1 cellular context compared by ENCODE assay signal in the genomic region with DNA sequence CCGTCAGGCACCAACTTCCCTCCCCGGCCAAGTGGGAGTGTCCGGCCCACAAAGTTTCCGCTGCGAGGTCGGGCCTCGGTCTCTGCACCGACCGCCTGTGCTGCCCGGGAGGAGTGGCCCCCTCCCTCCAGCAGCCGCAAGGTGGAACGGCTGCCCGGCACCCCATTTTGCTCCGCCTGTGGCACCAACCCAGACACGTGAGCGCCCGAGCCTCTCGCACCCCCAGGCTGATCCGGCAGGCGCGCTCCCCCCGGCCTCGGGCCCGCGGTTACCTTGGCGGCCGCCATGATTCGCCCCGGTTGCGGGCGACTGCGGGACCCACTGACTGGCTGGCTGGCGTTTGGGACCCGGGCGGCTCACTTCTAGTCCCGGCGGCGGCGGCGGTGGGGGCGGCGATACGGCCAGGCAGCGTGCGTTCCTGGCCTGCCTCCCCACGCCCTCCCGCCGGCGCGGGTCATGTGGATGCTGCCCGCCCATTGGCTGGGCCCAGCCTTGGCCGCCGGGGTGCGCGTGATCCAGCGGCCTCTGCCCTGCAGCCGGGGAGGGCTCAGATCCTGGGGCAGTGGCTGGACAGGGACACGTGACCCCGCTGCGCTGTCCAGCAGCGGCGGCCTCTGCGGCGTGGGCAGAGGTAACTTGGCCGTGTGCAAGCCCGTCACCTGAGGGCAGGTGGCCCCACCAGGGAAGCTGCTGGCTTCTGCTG.
A peak's percentile ranks its signal among the peaks of the same experiment; 100 is the strongest.
TF ChIP-seq lines count a peak whose summit lies in the region.

A gene with protein sequence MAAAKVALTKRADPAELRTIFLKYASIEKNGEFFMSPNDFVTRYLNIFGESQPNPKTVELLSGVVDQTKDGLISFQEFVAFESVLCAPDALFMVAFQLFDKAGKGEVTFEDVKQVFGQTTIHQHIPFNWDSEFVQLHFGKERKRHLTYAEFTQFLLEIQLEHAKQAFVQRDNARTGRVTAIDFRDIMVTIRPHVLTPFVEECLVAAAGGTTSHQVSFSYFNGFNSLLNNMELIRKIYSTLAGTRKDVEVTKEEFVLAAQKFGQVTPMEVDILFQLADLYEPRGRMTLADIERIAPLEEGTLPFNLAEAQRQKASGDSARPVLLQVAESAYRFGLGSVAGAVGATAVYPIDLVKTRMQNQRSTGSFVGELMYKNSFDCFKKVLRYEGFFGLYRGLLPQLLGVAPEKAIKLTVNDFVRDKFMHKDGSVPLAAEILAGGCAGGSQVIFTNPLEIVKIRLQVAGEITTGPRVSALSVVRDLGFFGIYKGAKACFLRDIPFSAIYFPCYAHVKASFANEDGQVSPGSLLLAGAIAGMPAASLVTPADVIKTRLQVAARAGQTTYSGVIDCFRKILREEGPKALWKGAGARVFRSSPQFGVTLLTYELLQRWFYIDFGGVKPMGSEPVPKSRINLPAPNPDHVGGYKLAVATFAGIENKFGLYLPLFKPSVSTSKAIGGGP (minus strand): TSS at position 429 of the 703 bp plus-strand sequence. CDS start 142 bp downstream, at position 287.

TF ChIP-seq in WTC11, 78 proteins besides CTCF, POLR2A, EP300 and RAD21 (continued from another document and continues in another):
- TF ChIP-seq, protein P1, sequence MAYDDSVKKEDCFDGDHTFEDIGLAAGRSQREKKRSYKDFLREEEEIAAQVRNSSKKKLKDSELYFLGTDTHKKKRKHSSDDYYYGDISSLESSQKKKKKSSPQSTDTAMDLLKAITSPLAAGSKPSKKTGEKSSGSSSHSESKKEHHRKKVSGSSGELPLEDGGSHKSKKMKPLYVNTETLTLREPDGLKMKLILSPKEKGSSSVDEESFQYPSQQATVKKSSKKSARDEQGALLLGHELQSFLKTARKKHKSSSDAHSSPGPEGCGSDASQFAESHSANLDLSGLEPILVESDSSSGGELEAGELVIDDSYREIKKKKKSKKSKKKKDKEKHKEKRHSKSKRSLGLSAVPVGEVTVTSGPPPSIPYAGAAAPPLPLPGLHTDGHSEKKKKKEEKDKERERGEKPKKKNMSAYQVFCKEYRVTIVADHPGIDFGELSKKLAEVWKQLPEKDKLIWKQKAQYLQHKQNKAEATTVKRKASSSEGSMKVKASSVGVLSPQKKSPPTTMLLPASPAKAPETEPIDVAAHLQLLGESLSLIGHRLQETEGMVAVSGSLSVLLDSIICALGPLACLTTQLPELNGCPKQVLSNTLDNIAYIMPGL (CRISPR knock-in tag; IDR thresholded peaks at IDR 0.05): peak; percentile 89
- TF ChIP-seq, protein P2, sequence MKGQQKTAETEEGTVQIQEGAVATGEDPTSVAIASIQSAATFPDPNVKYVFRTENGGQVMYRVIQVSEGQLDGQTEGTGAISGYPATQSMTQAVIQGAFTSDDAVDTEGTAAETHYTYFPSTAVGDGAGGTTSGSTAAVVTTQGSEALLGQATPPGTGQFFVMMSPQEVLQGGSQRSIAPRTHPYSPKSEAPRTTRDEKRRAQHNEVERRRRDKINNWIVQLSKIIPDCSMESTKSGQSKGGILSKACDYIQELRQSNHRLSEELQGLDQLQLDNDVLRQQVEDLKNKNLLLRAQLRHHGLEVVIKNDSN (CRISPR knock-in tag; IDR thresholded peaks at IDR 0.05): peak; percentile 99
- TF ChIP-seq SMAD3 (CRISPR knock-in tag; IDR thresholded peaks at IDR 0.05; ENCODE audit: borderline replicate concordance) (no peak), GABPB1 (CRISPR knock-in tag; IDR thresholded peaks at IDR 0.05) (peak; percentile 85), ESRRA (CRISPR knock-in tag; IDR thresholded peaks at IDR 0.05; ENCODE audit: borderline replicate concordance) (0 out of 2 replicates have a peak, but pooled peaks have one; percentile 83), MYBL2 (CRISPR knock-in tag; IDR thresholded peaks at IDR 0.05) (peak; percentile 88), TEAD1 (CRISPR knock-in tag; IDR thresholded peaks at IDR 0.05) (peak; percentile 92), GTF2I (CRISPR knock-in tag; conservative IDR thresholded peaks at IDR 0.05) (no peak), PRRX2 (CRISPR knock-in tag; IDR thresholded peaks at IDR 0.05) (no peak), CBFB (CRISPR knock-in tag; IDR thresholded peaks at IDR 0.05; ENCODE audit: low read depth) (no peak), NR1H2 (CRISPR knock-in tag; IDR thresholded peaks at IDR 0.05) (no peak), EMX1 (CRISPR knock-in tag; IDR thresholded peaks at IDR 0.05) (no peak), NR2C2 (CRISPR knock-in tag; IDR thresholded peaks at IDR 0.05) (peak; percentile 66; the same call in 1 of the 2 replicates), JUN (CRISPR knock-in tag; IDR thresholded peaks at IDR 0.05) (no peak; the same call in 1 of the 2 replicates), FOXJ3 (CRISPR knock-in tag; IDR thresholded peaks at IDR 0.05; ENCODE audit: borderline replicate concordance) (no peak), ZNF671 (CRISPR knock-in tag; IDR thresholded peaks at IDR 0.05) (no peak), NR3C1 (CRISPR knock-in tag; conservative IDR thresholded peaks at IDR 0.05; ENCODE audit: low read depth) (no peak)
- TF ChIP-seq, protein P3, sequence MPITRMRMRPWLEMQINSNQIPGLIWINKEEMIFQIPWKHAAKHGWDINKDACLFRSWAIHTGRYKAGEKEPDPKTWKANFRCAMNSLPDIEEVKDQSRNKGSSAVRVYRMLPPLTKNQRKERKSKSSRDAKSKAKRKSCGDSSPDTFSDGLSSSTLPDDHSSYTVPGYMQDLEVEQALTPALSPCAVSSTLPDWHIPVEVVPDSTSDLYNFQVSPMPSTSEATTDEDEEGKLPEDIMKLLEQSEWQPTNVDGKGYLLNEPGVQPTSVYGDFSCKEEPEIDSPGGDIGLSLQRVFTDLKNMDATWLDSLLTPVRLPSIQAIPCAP (CRISPR knock-in tag; IDR thresholded peaks at IDR 0.05): peak; percentile 41; the same call in 1 of the 2 replicates
- TF ChIP-seq, protein P4, sequence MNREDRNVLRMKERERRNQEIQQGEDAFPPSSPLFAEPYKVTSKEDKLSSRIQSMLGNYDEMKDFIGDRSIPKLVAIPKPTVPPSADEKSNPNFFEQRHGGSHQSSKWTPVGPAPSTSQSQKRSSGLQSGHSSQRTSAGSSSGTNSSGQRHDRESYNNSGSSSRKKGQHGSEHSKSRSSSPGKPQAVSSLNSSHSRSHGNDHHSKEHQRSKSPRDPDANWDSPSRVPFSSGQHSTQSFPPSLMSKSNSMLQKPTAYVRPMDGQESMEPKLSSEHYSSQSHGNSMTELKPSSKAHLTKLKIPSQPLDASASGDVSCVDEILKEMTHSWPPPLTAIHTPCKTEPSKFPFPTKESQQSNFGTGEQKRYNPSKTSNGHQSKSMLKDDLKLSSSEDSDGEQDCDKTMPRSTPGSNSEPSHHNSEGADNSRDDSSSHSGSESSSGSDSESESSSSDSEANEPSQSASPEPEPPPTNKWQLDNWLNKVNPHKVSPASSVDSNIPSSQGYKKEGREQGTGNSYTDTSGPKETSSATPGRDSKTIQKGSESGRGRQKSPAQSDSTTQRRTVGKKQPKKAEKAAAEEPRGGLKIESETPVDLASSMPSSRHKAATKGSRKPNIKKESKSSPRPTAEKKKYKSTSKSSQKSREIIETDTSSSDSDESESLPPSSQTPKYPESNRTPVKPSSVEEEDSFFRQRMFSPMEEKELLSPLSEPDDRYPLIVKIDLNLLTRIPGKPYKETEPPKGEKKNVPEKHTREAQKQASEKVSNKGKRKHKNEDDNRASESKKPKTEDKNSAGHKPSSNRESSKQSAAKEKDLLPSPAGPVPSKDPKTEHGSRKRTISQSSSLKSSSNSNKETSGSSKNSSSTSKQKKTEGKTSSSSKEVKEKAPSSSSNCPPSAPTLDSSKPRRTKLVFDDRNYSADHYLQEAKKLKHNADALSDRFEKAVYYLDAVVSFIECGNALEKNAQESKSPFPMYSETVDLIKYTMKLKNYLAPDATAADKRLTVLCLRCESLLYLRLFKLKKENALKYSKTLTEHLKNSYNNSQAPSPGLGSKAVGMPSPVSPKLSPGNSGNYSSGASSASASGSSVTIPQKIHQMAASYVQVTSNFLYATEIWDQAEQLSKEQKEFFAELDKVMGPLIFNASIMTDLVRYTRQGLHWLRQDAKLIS (CRISPR knock-in tag; IDR thresholded peaks at IDR 0.05; ENCODE audit: borderline replicate concordance): 0 out of 2 replicates have a peak, but pooled peaks have one; percentile 39
- TF ChIP-seq, protein P5, sequence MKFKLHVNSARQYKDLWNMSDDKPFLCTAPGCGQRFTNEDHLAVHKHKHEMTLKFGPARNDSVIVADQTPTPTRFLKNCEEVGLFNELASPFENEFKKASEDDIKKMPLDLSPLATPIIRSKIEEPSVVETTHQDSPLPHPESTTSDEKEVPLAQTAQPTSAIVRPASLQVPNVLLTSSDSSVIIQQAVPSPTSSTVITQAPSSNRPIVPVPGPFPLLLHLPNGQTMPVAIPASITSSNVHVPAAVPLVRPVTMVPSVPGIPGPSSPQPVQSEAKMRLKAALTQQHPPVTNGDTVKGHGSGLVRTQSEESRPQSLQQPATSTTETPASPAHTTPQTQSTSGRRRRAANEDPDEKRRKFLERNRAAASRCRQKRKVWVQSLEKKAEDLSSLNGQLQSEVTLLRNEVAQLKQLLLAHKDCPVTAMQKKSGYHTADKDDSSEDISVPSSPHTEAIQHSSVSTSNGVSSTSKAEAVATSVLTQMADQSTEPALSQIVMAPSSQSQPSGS (CRISPR knock-in tag; IDR thresholded peaks at IDR 0.05; ENCODE audit: borderline replicate concordance, low read depth): no peak
- TF ChIP-seq, protein P6, sequence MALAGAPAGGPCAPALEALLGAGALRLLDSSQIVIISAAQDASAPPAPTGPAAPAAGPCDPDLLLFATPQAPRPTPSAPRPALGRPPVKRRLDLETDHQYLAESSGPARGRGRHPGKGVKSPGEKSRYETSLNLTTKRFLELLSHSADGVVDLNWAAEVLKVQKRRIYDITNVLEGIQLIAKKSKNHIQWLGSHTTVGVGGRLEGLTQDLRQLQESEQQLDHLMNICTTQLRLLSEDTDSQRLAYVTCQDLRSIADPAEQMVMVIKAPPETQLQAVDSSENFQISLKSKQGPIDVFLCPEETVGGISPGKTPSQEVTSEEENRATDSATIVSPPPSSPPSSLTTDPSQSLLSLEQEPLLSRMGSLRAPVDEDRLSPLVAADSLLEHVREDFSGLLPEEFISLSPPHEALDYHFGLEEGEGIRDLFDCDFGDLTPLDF (CRISPR knock-in tag; IDR thresholded peaks at IDR 0.05): peak; percentile 90
- TF ChIP-seq, protein P7, sequence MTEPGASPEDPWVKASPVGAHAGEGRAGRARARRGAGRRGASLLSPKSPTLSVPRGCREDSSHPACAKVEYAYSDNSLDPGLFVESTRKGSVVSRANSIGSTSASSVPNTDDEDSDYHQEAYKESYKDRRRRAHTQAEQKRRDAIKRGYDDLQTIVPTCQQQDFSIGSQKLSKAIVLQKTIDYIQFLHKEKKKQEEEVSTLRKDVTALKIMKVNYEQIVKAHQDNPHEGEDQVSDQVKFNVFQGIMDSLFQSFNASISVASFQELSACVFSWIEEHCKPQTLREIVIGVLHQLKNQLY (CRISPR knock-in tag; IDR thresholded peaks at IDR 0.05): 0 out of 2 replicates have a peak, but pooled peaks have one; percentile 80
- TF ChIP-seq, protein P8, sequence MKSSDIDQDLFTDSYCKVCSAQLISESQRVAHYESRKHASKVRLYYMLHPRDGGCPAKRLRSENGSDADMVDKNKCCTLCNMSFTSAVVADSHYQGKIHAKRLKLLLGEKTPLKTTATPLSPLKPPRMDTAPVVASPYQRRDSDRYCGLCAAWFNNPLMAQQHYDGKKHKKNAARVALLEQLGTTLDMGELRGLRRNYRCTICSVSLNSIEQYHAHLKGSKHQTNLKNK (CRISPR knock-in tag; IDR thresholded peaks at IDR 0.05): no peak
- TF ChIP-seq, protein P9, sequence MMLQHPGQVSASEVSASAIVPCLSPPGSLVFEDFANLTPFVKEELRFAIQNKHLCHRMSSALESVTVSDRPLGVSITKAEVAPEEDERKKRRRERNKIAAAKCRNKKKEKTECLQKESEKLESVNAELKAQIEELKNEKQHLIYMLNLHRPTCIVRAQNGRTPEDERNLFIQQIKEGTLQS (CRISPR knock-in tag; conservative IDR thresholded peaks at IDR 0.05): no peak
- TF ChIP-seq, protein P10, sequence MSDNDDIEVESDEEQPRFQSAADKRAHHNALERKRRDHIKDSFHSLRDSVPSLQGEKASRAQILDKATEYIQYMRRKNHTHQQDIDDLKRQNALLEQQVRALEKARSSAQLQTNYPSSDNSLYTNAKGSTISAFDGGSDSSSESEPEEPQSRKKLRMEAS (CRISPR knock-in tag; IDR thresholded peaks at IDR 0.05): peak; percentile 97
- TF ChIP-seq, protein P11, sequence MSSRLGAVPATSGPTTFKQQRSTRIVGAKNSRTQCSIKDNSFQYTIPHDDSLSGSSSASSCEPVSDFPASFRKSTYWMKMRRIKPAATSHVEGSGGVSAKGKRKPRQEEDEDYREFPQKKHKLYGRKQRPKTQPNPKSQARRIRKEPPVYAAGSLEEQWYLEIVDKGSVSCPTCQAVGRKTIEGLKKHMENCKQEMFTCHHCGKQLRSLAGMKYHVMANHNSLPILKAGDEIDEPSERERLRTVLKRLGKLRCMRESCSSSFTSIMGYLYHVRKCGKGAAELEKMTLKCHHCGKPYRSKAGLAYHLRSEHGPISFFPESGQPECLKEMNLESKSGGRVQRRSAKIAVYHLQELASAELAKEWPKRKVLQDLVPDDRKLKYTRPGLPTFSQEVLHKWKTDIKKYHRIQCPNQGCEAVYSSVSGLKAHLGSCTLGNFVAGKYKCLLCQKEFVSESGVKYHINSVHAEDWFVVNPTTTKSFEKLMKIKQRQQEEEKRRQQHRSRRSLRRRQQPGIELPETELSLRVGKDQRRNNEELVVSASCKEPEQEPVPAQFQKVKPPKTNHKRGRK (CRISPR knock-in tag; IDR thresholded peaks at IDR 0.05; ENCODE audit: borderline replicate concordance): no peak
- TF ChIP-seq, protein P12, sequence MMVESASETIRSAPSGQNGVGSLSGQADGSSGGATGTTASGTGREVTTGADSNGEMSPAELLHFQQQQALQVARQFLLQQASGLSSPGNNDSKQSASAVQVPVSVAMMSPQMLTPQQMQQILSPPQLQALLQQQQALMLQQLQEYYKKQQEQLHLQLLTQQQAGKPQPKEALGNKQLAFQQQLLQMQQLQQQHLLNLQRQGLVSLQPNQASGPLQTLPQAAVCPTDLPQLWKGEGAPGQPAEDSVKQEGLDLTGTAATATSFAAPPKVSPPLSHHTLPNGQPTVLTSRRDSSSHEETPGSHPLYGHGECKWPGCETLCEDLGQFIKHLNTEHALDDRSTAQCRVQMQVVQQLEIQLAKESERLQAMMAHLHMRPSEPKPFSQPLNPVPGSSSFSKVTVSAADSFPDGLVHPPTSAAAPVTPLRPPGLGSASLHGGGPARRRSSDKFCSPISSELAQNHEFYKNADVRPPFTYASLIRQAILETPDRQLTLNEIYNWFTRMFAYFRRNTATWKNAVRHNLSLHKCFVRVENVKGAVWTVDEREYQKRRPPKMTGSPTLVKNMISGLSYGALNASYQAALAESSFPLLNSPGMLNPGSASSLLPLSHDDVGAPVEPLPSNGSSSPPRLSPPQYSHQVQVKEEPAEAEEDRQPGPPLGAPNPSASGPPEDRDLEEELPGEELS (CRISPR knock-in tag; IDR thresholded peaks at IDR 0.05): peak; percentile 74; the same call in 1 of the 2 replicates
- TF ChIP-seq, protein P13, sequence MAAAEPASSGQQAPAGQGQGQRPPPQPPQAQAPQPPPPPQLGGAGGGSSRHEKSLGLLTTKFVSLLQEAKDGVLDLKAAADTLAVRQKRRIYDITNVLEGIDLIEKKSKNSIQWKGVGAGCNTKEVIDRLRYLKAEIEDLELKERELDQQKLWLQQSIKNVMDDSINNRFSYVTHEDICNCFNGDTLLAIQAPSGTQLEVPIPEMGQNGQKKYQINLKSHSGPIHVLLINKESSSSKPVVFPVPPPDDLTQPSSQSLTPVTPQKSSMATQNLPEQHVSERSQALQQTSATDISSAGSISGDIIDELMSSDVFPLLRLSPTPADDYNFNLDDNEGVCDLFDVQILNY (CRISPR knock-in tag; IDR thresholded peaks at IDR 0.05): peak; percentile 95
- TF ChIP-seq, protein P14, sequence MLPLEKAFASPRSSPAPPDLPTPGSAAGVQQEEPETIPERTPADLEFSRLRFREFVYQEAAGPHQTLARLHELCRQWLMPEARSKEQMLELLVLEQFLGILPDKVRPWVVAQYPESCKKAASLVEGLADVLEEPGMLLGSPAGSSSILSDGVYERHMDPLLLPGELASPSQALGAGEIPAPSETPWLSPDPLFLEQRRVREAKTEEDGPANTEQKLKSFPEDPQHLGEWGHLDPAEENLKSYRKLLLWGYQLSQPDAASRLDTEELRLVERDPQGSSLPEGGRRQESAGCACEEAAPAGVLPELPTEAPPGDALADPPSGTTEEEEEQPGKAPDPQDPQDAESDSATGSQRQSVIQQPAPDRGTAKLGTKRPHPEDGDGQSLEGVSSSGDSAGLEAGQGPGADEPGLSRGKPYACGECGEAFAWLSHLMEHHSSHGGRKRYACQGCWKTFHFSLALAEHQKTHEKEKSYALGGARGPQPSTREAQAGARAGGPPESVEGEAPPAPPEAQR (CRISPR knock-in tag; IDR thresholded peaks at IDR 0.05): no peak
